Comparison of ENCODE assay signal across 9 cellular contexts in the genomic region with DNA sequence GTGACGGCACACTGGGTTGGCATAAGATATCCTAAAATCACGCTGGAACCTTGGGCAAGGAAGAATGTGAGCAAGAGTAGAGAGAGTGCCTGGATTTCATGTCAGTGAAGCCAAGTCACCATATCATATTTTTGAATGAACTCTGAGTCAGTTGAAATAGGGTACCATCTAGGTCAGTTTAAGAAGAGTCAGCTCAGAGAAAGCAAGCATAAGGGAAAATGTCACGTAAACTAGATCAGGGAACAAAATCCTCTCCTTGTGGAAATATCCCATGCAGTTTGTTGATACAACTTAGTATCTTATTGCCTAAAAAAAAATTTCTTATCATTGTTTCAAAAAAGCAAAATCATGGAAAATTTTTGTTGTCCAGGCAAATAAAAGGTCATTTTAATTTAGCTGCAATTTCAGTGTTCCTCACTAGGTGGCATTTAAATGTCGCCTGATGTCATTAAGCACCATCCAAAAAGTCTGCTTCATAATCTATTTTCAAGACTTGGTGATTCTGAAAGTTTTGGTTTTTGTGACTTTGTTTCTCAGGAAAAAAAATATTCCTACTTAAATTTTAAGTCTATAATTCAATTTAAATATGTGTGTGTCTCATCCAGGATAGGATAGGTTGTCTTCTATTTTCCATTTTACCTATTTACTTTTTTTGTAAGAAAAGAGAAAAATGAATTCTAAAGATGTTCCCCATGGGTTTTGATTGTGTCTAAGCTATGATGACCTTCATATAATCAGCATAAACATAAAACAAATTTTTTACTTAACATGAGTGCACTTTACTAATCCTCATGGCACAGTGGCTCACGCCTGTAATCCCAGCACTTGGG. TPM values are rescaled to one million over a fixed set of nuclear protein-coding genes. Genes with fewer than 3 reads are reported as not detected.
DNase-seq lines count a peak whose midpoint lies in the region; ATAC-seq and TF ChIP-seq lines count a peak whose summit lies in the region.
"Had no signal": no experiment of that assay in that cellular context is flagged by ENCODE, and none has a peak within 500 bp of the region (broad histone marks: within the 10 kb centered on the region; RNA-seq: fewer than 3 reads in every experiment).

No MANE protein-coding gene starts in this region.

- no peak overlapping the region for H2AFZ ChIP-seq in OCI-LY1 (ENCODE audit: low read length)

- H3K79me2 ChIP-seq in OCI-LY1 (ENCODE audit: insufficient read depth, low read length): no peaks in the 10 kb centered on the region

- H3K9me3 ChIP-seq in HEK293 (ENCODE audit: control insufficient read depth, insufficient read depth, low read depth, low read length): no peaks in the 10 kb centered on the region
- H3K9me3 ChIP-seq in OCI-LY1 (ENCODE audit: low read length): no peaks in the 10 kb centered on the region

- no peaks in the 10 kb centered on the region for H3F3A ChIP-seq in OCI-LY1 (ENCODE audit: insufficient read depth, low read length)

- no peaks in the 10 kb centered on the region for H4K20me1 ChIP-seq in OCI-LY1 (ENCODE audit: insufficient read depth, low read length)

- peaks cover 5% of the 10 kb centered on the region for H3K36me3 Mint-ChIP-seq in chondrocyte (ENCODE audit: low read depth)

- peaks cover 7% of the 10 kb centered on the region for H3K9me3 Mint-ChIP-seq in chondrocyte (ENCODE audit: low read depth)

- no peaks in the 10 kb centered on the region for H3K9me2 ChIP-seq in OCI-LY1 (ENCODE audit: low read depth, low read length)

- DNase-seq in EL: peak; percentile 16
- no peak for DNase-seq in chondrocyte (ENCODE audit: low spot score)
- DNase-seq in lung microvascular endothelial cell (ENCODE audit: low read depth in 2 of 2): peak; percentile 37 to 82
- DNase-seq in NCI-H1048 (lab: John Stamatoyannopoulos, UW): no peak

- H3K36me3 ChIP-seq in HEK293 (ENCODE audit: control insufficient read depth in 2 of 2, insufficient read depth in 1 of 2, low read length in 2 of 2) (no peaks in the 10 kb centered on the region), OCI-LY1 (ENCODE audit: insufficient read depth, low read length) (no peaks in the 10 kb centered on the region)

- no peak overlapping the region for H3K27ac ChIP-seq in HEK293 (ENCODE audit: extremely low read depth, low read depth, low read length)
- no peak overlapping the region for H3K27ac ChIP-seq in OCI-LY1 (ENCODE audit: low read depth, low read length, poor library complexity, severe bottlenecking)
- H3K27ac ChIP-seq: skin epidermis had no signal

- no peak overlapping the region for H3K9ac ChIP-seq in OCI-LY1 (ENCODE audit: low read length)

- no peaks in the 10 kb centered on the region for H3K4me1 ChIP-seq in HEK293 (ENCODE audit: control insufficient read depth, insufficient read depth, low read length)
- no peaks in the 10 kb centered on the region for H3K4me1 ChIP-seq in OCI-LY1 (ENCODE audit: insufficient read depth, low read length, severe bottlenecking)

- H3K27ac Mint-ChIP-seq in chondrocyte (ENCODE audit: unreplicated experiment): no peak overlapping the region

- CTCF ChIA-PET in HEK293 (lab: Yijun Ruan, JAX): interaction anchor here (0.6 to 3.4 kb wide), 16 partner anchors 9 to 1085 kb away, joined by 3 to 35 read pairs (median 3); partner anchors contain the start of gene CMPK2

- no peaks in the 10 kb centered on the region for H3K4me1 Mint-ChIP-seq in chondrocyte (ENCODE audit: low read depth)

- H3K4me3 ChIP-seq in HEK293 (ENCODE audit: low read depth, low read length) (no peak overlapping the region), OCI-LY1 (ENCODE audit: low read depth, low read length, poor library complexity, severe bottlenecking) (no peak overlapping the region)
- H3K4me3 ChIP-seq: skin epidermis had no signal

- TF ChIP-seq CTCF in HEK293 (tag by site-specific recombination; IDR thresholded peaks at IDR 0.05) (no peak), OCI-LY1 (IDR thresholded peaks at IDR 0.05; ENCODE audit: low read length) (peak; percentile 65), chondrocyte (IDR thresholded peaks at IDR 0.05) (peak; percentile 91)

- POLR2A ChIA-PET in HEK293 (lab: Yijun Ruan, JAX): no interaction called here

- H3K4me2 ChIP-seq in OCI-LY1 (ENCODE audit: low read length): no peak overlapping the region

- H3K4me3 Mint-ChIP-seq in chondrocyte (ENCODE audit: unreplicated experiment): no peak overlapping the region

- no peaks in the 10 kb centered on the region for H3K27me3 ChIP-seq in OCI-LY1 (ENCODE audit: insufficient read depth, low read length)

- no peak for ATAC-seq in HG03159 (IDR thresholded peaks at IDR 0.05; ENCODE audit: unreplicated experiment)
- ATAC-seq in HG03521 (IDR thresholded peaks at IDR 0.05; ENCODE audit: unreplicated experiment): no peak

- H3K27me3 Mint-ChIP-seq in chondrocyte (ENCODE audit: low read depth): peaks cover 21% of the 10 kb centered on the region

TF ChIP-seq in HEK293, 187 proteins besides CTCF, POLR2A, EP300 and RAD21:
- TF ChIP-seq ZNF302 (tag by site-specific recombination; IDR thresholded peaks at IDR 0.05; ENCODE audit: low read depth) (no peak), ZNF654 (tag by site-specific recombination; IDR thresholded peaks at IDR 0.05; ENCODE audit: low read depth) (peak; percentile 53), ZNF174 (tag by site-specific recombination; IDR thresholded peaks at IDR 0.05) (no peak), ZNF792 (tag by site-specific recombination; IDR thresholded peaks at IDR 0.05) (no peak), ZNF560 (tag by site-specific recombination; IDR thresholded peaks at IDR 0.05; ENCODE audit: borderline replicate concordance) (no peak), BCL11B (tag by site-specific recombination; IDR thresholded peaks at IDR 0.05; ENCODE audit: low read depth) (no peak), ZBTB8A (tag by site-specific recombination; IDR thresholded peaks at IDR 0.05) (no peak)
TF ChIP-seq in HEK293: peak in this region for 1.

RNA-seq across cellular contexts. Expression of gene RSAD2, which starts 19.6 kb away (rescaled TPM):
- 0.12 to 0.22 TPM in 2 of 3 replicates, not detected in the other for total RNA-seq in chondrocyte
- 0.20 and 0.22 TPM in 2 replicates for total RNA-seq in lung microvascular endothelial cell

RNA-seq across cellular contexts. Expression of gene RNF144A, which starts 20.1 kb away (rescaled TPM):
- total RNA-seq in chondrocyte: 7.2 to 10.9 TPM (median 9.5 TPM) in 3 replicates
- 8.5 and 11.3 TPM in 2 replicates for total RNA-seq in lung microvascular endothelial cell

RNA-seq across cellular contexts. Expression of gene CMPK2, which starts 31.4 kb away (rescaled TPM):
- total RNA-seq in chondrocyte (0.90 to 1.3 TPM (median 0.95 TPM) in 3 replicates), lung microvascular endothelial cell (0.20 and 0.65 TPM in 2 replicates)

Comparison
In these comparisons a context has a peak if more than half of its experiments do, and no peak if none do; other contexts are left out.
1. DNase-seq: peak in EL (single experiment) and lung microvascular endothelial cell (2 of 2); none in chondrocyte (single experiment) and NCI-H1048 (single experiment).